Comparison of ENCODE assay signal across 8 cellular contexts in the genomic region with DNA sequence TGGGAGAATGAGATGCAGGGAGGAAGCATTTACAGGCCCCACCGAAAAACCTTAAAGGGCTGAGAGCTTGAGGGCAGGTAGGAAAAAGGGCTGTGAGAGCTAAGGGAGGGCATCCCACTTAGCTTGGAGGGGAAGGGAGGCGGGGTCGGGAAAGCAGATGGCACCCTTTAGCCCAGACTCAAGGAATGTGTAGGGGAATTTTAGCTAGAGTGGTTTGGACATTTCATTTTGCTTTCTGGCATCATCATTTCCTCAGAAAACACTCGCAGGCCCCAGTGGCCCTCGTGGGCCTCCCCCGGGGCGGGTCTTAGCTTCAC. TPM values are rescaled to one million over a fixed set of nuclear protein-coding genes. Genes with fewer than 3 reads are reported as not detected.
DNase-seq lines count a peak whose midpoint lies in the region; ATAC-seq, FAIRE-seq and TF ChIP-seq lines count a peak whose summit lies in the region.

No MANE protein-coding gene starts in this region.

- H3K36me3 ChIP-seq in HEK293 (ENCODE audit: control insufficient read depth in 2 of 2, insufficient read depth in 1 of 2, low read length in 2 of 2) (no peaks in the 10 kb centered on the region), K562 (ENCODE audit: control insufficient read depth, insufficient read depth, low read length) (no peaks in the 10 kb centered on the region), mucosa of rectum (ENCODE audit: control insufficient read depth in 2 of 2, insufficient read depth in 2 of 2, low read length in 2 of 2) (no peaks in the 10 kb centered on the region)

- no peak overlapping the region; the same call in 1 of the 2 replicates for H3K4me3 ChIP-seq in HEK293 (ENCODE audit: low read depth, low read length)
- H3K4me3 ChIP-seq in K562 = 0 out of 2 replicates have a peak overlapping the region, but pooled peaks have one; percentile 5
- peak overlapping the region; percentile 88 for H3K4me3 ChIP-seq in mucosa of rectum (ENCODE audit: low read length in 2 of 2)
- H3K4me3 ChIP-seq in foreskin fibroblast (ENCODE audit: low read depth in 1 of 2, low read length in 2 of 2) = peak overlapping the region in 1 of 2 donors; percentile 8

- H4K20me1 ChIP-seq in K562 (replicated peaks; ENCODE audit: control insufficient read depth, insufficient read depth, low read length) = no peaks in the 10 kb centered on the region

- peak in 1 of 4 experiments; percentile 21 for DNase-seq in K562 (ENCODE audit: extremely low read depth in 1 of 4, low spot score in 3 of 4)
- no peak for DNase-seq in G401 (ENCODE audit: low spot score)
- DNase-seq in foreskin fibroblast = no peak

- ATAC-seq in K562 = no peak; the same call in 1 of the 3 replicates
- ATAC-seq in GM21528 (IDR thresholded peaks at IDR 0.05; ENCODE audit: low FRiP score, unreplicated experiment) = no peak
- no peak for ATAC-seq in HG02588 (IDR thresholded peaks at IDR 0.05; ENCODE audit: unreplicated experiment)

- H3K27ac ChIP-seq in 22Rv1 (peak overlapping the region; percentile 75; the same call in 1 of the 2 replicates), HEK293 (ENCODE audit: extremely low read depth, low read depth, low read length) (peak overlapping the region; percentile 1; the same call in 1 of the 2 replicates), K562 (ENCODE audit: extremely low read depth, low read depth, low read length) (peak overlapping the region; percentile 86), mucosa of rectum (ENCODE audit: low read depth in 2 of 2, low read length in 2 of 2) (peak overlapping the region; percentile 81 to 96)

- TF ChIP-seq EP300 in K562 (IDR thresholded peaks at IDR 0.05; ENCODE audit: low read length) = no peak

- TF ChIP-seq RAD21 in K562 (CRISPR knock-in tag; conservative IDR thresholded peaks at IDR 0.05 in 1 of 2, IDR thresholded peaks at IDR 0.05 in 1 of 2) = no peak

- no peaks in the 10 kb centered on the region for H3K27me3 ChIP-seq in K562 (ENCODE audit: control insufficient read depth in 2 of 2, insufficient read depth in 2 of 2, low read length in 2 of 2)
- H3K27me3 ChIP-seq in mucosa of rectum (ENCODE audit: control insufficient read depth in 2 of 2, insufficient read depth in 2 of 2, low read length in 2 of 2) = no peaks in the 10 kb centered on the region

- CTCF ChIA-PET in HEK293 (lab: Yijun Ruan, JAX) = interaction anchor here (0.6 to 19.6 kb wide), 54 partner anchors 9 to 244 kb away, joined by 3 to 589 read pairs (median 5); a partner anchor contains a TSS
- CTCF ChIA-PET in K562 (lab: Yijun Ruan, JAX; ENCODE audit: low intra/inter-chr PET ratio) = interaction anchor here (0.5 to 1.7 kb wide), 2 partner anchors 110 to 218 kb away, joined by 5 to 6 read pairs; no protein-coding TSS in a partner anchor

- TF ChIP-seq CTCF in 22Rv1 (IDR thresholded peaks at IDR 0.05) (no peak), HEK293 (tag by site-specific recombination; IDR thresholded peaks at IDR 0.05) (no peak), K562 (IDR thresholded peaks at IDR 0.05 in 2 of 3, conservative IDR thresholded peaks at IDR 0.05 in 1 of 3; ENCODE audit: insufficient read depth in 2 of 3, low read depth in 1 of 3, low read length in 3 of 3) (no peak), foreskin fibroblast (IDR thresholded peaks at IDR 0.05; ENCODE audit: low read depth, low read length) (no peak)

- peak overlapping the region; percentile 72 to 81 for H3K9ac ChIP-seq in K562 (ENCODE audit: insufficient read depth in 1 of 2, low read depth in 2 of 2, low read length in 2 of 2)
- H3K9ac ChIP-seq in mucosa of rectum (ENCODE audit: low read depth in 1 of 2, low read length in 2 of 2) = peak overlapping the region; percentile 62 to 70

- no peaks in the 10 kb centered on the region for H3K9me1 ChIP-seq in K562 (ENCODE audit: control insufficient read depth, insufficient read depth, low read length)

- in situ Hi-C loops in K562 (cut with MboI) = no loop called here
- in situ Hi-C loops in G401 (cut with HindIII; ENCODE audit: low sequenced_read_pairs) = no loop called here

- H3K4me1 ChIP-seq in HEK293 (ENCODE audit: control insufficient read depth, insufficient read depth, low read length) = no peaks in the 10 kb centered on the region
- peaks cover 39 to 42% of the 10 kb centered on the region in 2 experiments for H3K4me1 ChIP-seq in K562 (replicated peaks in 1 of 2; ENCODE audit: control insufficient read depth in 2 of 2, insufficient read depth in 2 of 2, low read length in 2 of 2)
- H3K4me1 ChIP-seq in mucosa of rectum (ENCODE audit: control insufficient read depth in 2 of 2, insufficient read depth in 2 of 2, low read length in 2 of 2) = peaks cover 29 to 43% of the 10 kb centered on the region in 2 donors

- intact Hi-C loops in K562 (cut with micrococcal nuclease) = loop anchor here (1.0 to 2.0 kb wide), 3 partner anchors 66 to 218 kb away; no protein-coding TSS in a partner anchor

- TF ChIP-seq POLR2A in K562 (conservative IDR thresholded peaks at IDR 0.05) = no peak

- no peak for FAIRE-seq in K562 (lab: Jason Lieb, UNC)

- H3K9me3 ChIP-seq in HEK293 (ENCODE audit: control insufficient read depth, insufficient read depth, low read depth, low read length) = no peaks in the 10 kb centered on the region
- H3K9me3 ChIP-seq in K562 (replicated peaks; ENCODE audit: control insufficient read depth, insufficient read depth, low read depth, low read length) = no peaks in the 10 kb centered on the region
- no peaks in the 10 kb centered on the region for H3K9me3 ChIP-seq in mucosa of rectum (ENCODE audit: control insufficient read depth in 2 of 2, low read length in 2 of 2)

- BruUV-seq in K562 (replicated peaks; lab: Mats Ljungman, UMichigan) = no TSS peak

- H3K79me2 ChIP-seq in K562 (ENCODE audit: control insufficient read depth, insufficient read depth, low read length) = peaks cover 41% of the 10 kb centered on the region

- peak overlapping the region; percentile 82 for H3K4me2 ChIP-seq in K562 (ENCODE audit: insufficient read depth, low read length)

- POLR2A ChIA-PET in HEK293 (lab: Yijun Ruan, JAX) = interaction anchor here (0.5 to 2.6 kb wide), 17 partner anchors 11 to 242 kb away, joined by 3 to 45 read pairs (median 4); a partner anchor contains a TSS
- POLR2A ChIA-PET in K562 (lab: Yijun Ruan, JAX) = interaction anchor here (0.6 to 2.4 kb wide), 24 partner anchors 10 to 240 kb away, joined by 3 to 13 read pairs (median 4); a partner anchor contains a TSS

- 15% methylated on average over 7 of the region's 7 CpGs for WGBS in K562 (ENCODE audit: insufficient coverage, low coverage, missing lambda C conversion rate)

- peak overlapping the region; percentile 95 for H2AFZ ChIP-seq in K562 (ENCODE audit: low read depth, low read length)

RNA-seq across cellular contexts. Expression of a gene that starts 0.8 kb away (rescaled TPM):
- total RNA-seq in K562 (2011; cell fraction: chromatin; rRNA removed; ENCODE audit: low replicate concordance) = 148 and 250 TPM in 2 replicates
- total RNA-seq in K562 (2011; cell fraction: nucleolus; rRNA removed) = 183 and 205 TPM in 2 replicates
- 147 and 198 TPM in 2 replicates for total RNA-seq in K562 (2011; cell fraction: nucleoplasm; rRNA removed)
- 22.1 and 23.9 TPM in 2 replicates for total RNA-seq in K562 (2014; rRNA removed)
- 25.8 and 28.2 TPM in 2 replicates for total RNA-seq in K562 (2014; rRNA removed; fragmentation: Illumina TruSeq; extraction: Trizol)
- 18.3 and 20.6 TPM in 2 replicates for total RNA-seq in K562 (2015; rRNA removed; fragmentation: Illumina TruSeq; extraction: Trizol)
- 50.4 and 50.5 TPM in 2 replicates for total RNA-seq in K562 (2021)
- polyA plus RNA-seq in K562 (2011; rRNA removed) = 30.2 and 42.1 TPM in 2 replicates
- polyA plus RNA-seq in K562 (2011; cell fraction: cytosol; rRNA removed) = 32.2 and 32.4 TPM in 2 replicates
- 47.0 and 55.3 TPM in 2 replicates for polyA plus RNA-seq in K562 (2011; cell fraction: nucleus; rRNA removed)
- polyA plus RNA-seq in K562 (2012) = 55.9 and 67.3 TPM in 2 replicates
- 38.8 and 39.1 TPM in 2 replicates for polyA plus RNA-seq in K562 (2014; fragmentation: Illumina TruSeq; extraction: Trizol)
- 1 to 10 TPM; 7.7 to 8.0 TPM for polyA plus RNA-seq in K562 (2014; fragmentation: Nextera tagmentation; extraction: Ambion mirVana)
- polyA plus RNA-seq in K562 (2014; rRNA removed) = 22.5 and 24.7 TPM in 2 replicates
- 160 and 190 TPM in 2 replicates for polyA minus RNA-seq in K562 (2011; rRNA and poly(A)+ RNA removed)
- 46.1 and 63.4 TPM in 2 replicates for polyA minus RNA-seq in K562 (2011; cell fraction: cytosol; rRNA and poly(A)+ RNA removed)
- 30.4 and 55.1 TPM in 2 replicates for polyA minus RNA-seq in K562 (2011; cell fraction: nucleus; rRNA and poly(A)+ RNA removed)
- total RNA-seq in G401 (2014; rRNA removed; shearing (Covaris generic)) = 15.4 and 28.2 TPM in 2 replicates

RNA-seq across cellular contexts. Expression of a gene that starts 13.9 kb away (rescaled TPM):
- 27.7 and 100.0 TPM in 2 replicates for total RNA-seq in K562 (2011; cell fraction: chromatin; rRNA removed; ENCODE audit: low replicate concordance)
- total RNA-seq in K562 (2011; cell fraction: nucleolus; rRNA removed) = 89.7 and 100 TPM in 2 replicates
- total RNA-seq in K562 (2011; cell fraction: nucleoplasm; rRNA removed) = 70.6 and 86.3 TPM in 2 replicates
- total RNA-seq in K562 (2014; rRNA removed) = 80.3 and 117 TPM in 2 replicates
- 34.7 and 43.6 TPM in 2 replicates for total RNA-seq in K562 (2014; rRNA removed; fragmentation: Illumina TruSeq; extraction: Trizol)
- total RNA-seq in K562 (2015; rRNA removed; fragmentation: Illumina TruSeq; extraction: Trizol) = 70.0 and 71.8 TPM in 2 replicates
- 157 and 162 TPM in 2 replicates for total RNA-seq in K562 (2021)
- polyA plus RNA-seq in K562 (2011; rRNA removed) = 112 and 121 TPM in 2 replicates
- polyA plus RNA-seq in K562 (2011; cell fraction: cytosol; rRNA removed) = 199 and 423 TPM in 2 replicates
- polyA plus RNA-seq in K562 (2011; cell fraction: nucleus; rRNA removed) = 55.6 and 75.5 TPM in 2 replicates
- 177 and 217 TPM in 2 replicates for polyA plus RNA-seq in K562 (2012)
- 153 and 223 TPM in 2 replicates for polyA plus RNA-seq in K562 (2014; fragmentation: Illumina TruSeq; extraction: Trizol)
- 10 to 100 TPM; 22.6 to 36.8 TPM for polyA plus RNA-seq in K562 (2014; fragmentation: Nextera tagmentation; extraction: Ambion mirVana)
- 134 and 159 TPM in 2 replicates for polyA plus RNA-seq in K562 (2014; rRNA removed)
- polyA minus RNA-seq in K562 (2011; rRNA and poly(A)+ RNA removed) = 68.0 and 101 TPM in 2 replicates
- 169 and 173 TPM in 2 replicates for polyA minus RNA-seq in K562 (2011; cell fraction: cytosol; rRNA and poly(A)+ RNA removed)
- 39.9 and 49.1 TPM in 2 replicates for polyA minus RNA-seq in K562 (2011; cell fraction: nucleus; rRNA and poly(A)+ RNA removed)
- total RNA-seq in G401 (2014; rRNA removed; shearing (Covaris generic)) = 8.3 and 12.0 TPM in 2 replicates

RNA-seq across cellular contexts. Expression of a gene that starts 46.3 kb away (rescaled TPM):
- total RNA-seq in K562 (2011; cell fraction: chromatin; rRNA removed; ENCODE audit: low replicate concordance) = 52.9 and 128 TPM in 2 replicates
- total RNA-seq in K562 (2011; cell fraction: nucleolus; rRNA removed) = 70.0 and 81.9 TPM in 2 replicates
- total RNA-seq in K562 (2011; cell fraction: nucleoplasm; rRNA removed) = 77.8 and 87.7 TPM in 2 replicates
- total RNA-seq in K562 (2014; rRNA removed) = 17.9 and 26.9 TPM in 2 replicates
- total RNA-seq in K562 (2014; rRNA removed; fragmentation: Illumina TruSeq; extraction: Trizol) = 18.4 and 20.2 TPM in 2 replicates
- 20.6 and 22.7 TPM in 2 replicates for total RNA-seq in K562 (2015; rRNA removed; fragmentation: Illumina TruSeq; extraction: Trizol)
- total RNA-seq in K562 (2021) = 35.2 and 38.0 TPM in 2 replicates
- polyA plus RNA-seq in K562 (2011; rRNA removed) = 47.2 and 57.2 TPM in 2 replicates
- 61.2 and 89.0 TPM in 2 replicates for polyA plus RNA-seq in K562 (2011; cell fraction: cytosol; rRNA removed)
- 177 and 185 TPM in 2 replicates for polyA plus RNA-seq in K562 (2011; cell fraction: nucleus; rRNA removed)
- 38.5 and 43.9 TPM in 2 replicates for polyA plus RNA-seq in K562 (2012)
- polyA plus RNA-seq in K562 (2014; fragmentation: Illumina TruSeq; extraction: Trizol) = 46.4 and 49.7 TPM in 2 replicates
- 10 to 100 TPM; 33.7 to 40.0 TPM for polyA plus RNA-seq in K562 (2014; fragmentation: Nextera tagmentation; extraction: Ambion mirVana)
- 31.8 and 34.9 TPM in 2 replicates for polyA plus RNA-seq in K562 (2014; rRNA removed)
- 32.7 and 40.7 TPM in 2 replicates for polyA minus RNA-seq in K562 (2011; rRNA and poly(A)+ RNA removed)
- polyA minus RNA-seq in K562 (2011; cell fraction: cytosol; rRNA and poly(A)+ RNA removed) = 16.9 and 30.9 TPM in 2 replicates
- polyA minus RNA-seq in K562 (2011; cell fraction: nucleus; rRNA and poly(A)+ RNA removed) = 18.3 and 23.0 TPM in 2 replicates
- total RNA-seq in G401 (2014; rRNA removed; shearing (Covaris generic)) = 11.9 and 15.1 TPM in 2 replicates

RNA-seq across cellular contexts. Expression of a gene that starts 57.3 kb away (rescaled TPM):
- total RNA-seq in K562 (2011; cell fraction: chromatin; rRNA removed; ENCODE audit: low replicate concordance) = 342 and 546 TPM in 2 replicates
- 195 and 218 TPM in 2 replicates for total RNA-seq in K562 (2011; cell fraction: nucleolus; rRNA removed)
- 297 and 312 TPM in 2 replicates for total RNA-seq in K562 (2011; cell fraction: nucleoplasm; rRNA removed)
- 143 TPM in 2 replicates for total RNA-seq in K562 (2014; rRNA removed)
- total RNA-seq in K562 (2014; rRNA removed; fragmentation: Illumina TruSeq; extraction: Trizol) = 116 and 118 TPM in 2 replicates
- total RNA-seq in K562 (2015; rRNA removed; fragmentation: Illumina TruSeq; extraction: Trizol) = 164 and 182 TPM in 2 replicates
- 122 and 130 TPM in 2 replicates for total RNA-seq in K562 (2021)
- 132 and 146 TPM in 2 replicates for polyA plus RNA-seq in K562 (2011; rRNA removed)
- 259 and 340 TPM in 2 replicates for polyA plus RNA-seq in K562 (2011; cell fraction: cytosol; rRNA removed)
- 203 and 273 TPM in 2 replicates for polyA plus RNA-seq in K562 (2011; cell fraction: nucleus; rRNA removed)
- polyA plus RNA-seq in K562 (2012) = 80.8 and 90.3 TPM in 2 replicates
- 196 and 197 TPM in 2 replicates for polyA plus RNA-seq in K562 (2014; fragmentation: Illumina TruSeq; extraction: Trizol)
- polyA plus RNA-seq in K562 (2014; fragmentation: Nextera tagmentation; extraction: Ambion mirVana) = 10 to 100 TPM; 45.1 to 60.8 TPM
- polyA plus RNA-seq in K562 (2014; rRNA removed) = 128 and 131 TPM in 2 replicates
- polyA minus RNA-seq in K562 (2011; rRNA and poly(A)+ RNA removed) = 279 and 376 TPM in 2 replicates
- 161 and 183 TPM in 2 replicates for polyA minus RNA-seq in K562 (2011; cell fraction: cytosol; rRNA and poly(A)+ RNA removed)
- polyA minus RNA-seq in K562 (2011; cell fraction: nucleus; rRNA and poly(A)+ RNA removed) = 94.9 and 145 TPM in 2 replicates
- total RNA-seq in G401 (2014; rRNA removed; shearing (Covaris generic)) = 115 and 150 TPM in 2 replicates

Comparison
In these comparisons a context has a peak if more than half of its experiments do, and no peak if none do; other contexts are left out.
1. H3K27ac ChIP-seq: peak in every context shown above with its lines; median percentile 88 in mucosa of rectum; 86 in K562; 75 in 22Rv1; 1 in HEK293.